Comparison of ENCODE assay signal across 17 cellular contexts in genomic region chr2:85011098-85011497, GRCh38. TPM values are rescaled to one million over a fixed set of nuclear protein-coding genes. Genes with fewer than 3 reads are reported as not detected.
DNase-seq lines count a peak whose midpoint lies in the region; ATAC-seq and TF ChIP-seq lines count a peak whose summit lies in the region.
"Had no signal": no experiment of that assay in that cellular context is flagged by ENCODE, and none has a peak within 500 bp of the region (broad histone marks: within the 10 kb centered on the region; RNA-seq: fewer than 3 reads in every experiment).

No MANE protein-coding gene starts in this region.

- no peak overlapping the region for H3K4me2 ChIP-seq in GM23338
- H3K4me2 ChIP-seq: SK-N-SH had no signal

- H3K4me3 ChIP-seq in GM23338, result no peak overlapping the region
- H3K4me3 ChIP-seq in psoas muscle, result no peak overlapping the region
- H3K4me3 ChIP-seq: adrenal gland, sigmoid colon, thyroid gland had no signal

- H3K4me1 ChIP-seq in GM23338 (ENCODE audit: insufficient read depth), result peaks cover 60% of the 10 kb centered on the region
- H3K4me1 ChIP-seq in psoas muscle, result peaks cover 61% of the 10 kb centered on the region

- H3K27me3 ChIP-seq in GM23338 (ENCODE audit: insufficient read depth) (no peaks in the 10 kb centered on the region), psoas muscle (ENCODE audit: insufficient read depth in 3 of 3, low read length in 2 of 3) (no peaks in the 10 kb centered on the region)
- H3K27me3 ChIP-seq: adrenal gland, sigmoid colon, thyroid gland had no signal

- 95 to 97% (median 95%) methylated on average over 3 of the region's 3 CpGs for WGBS in psoas muscle, 3 donors

- H3K9me3 Mint-ChIP-seq in activated CD4-positive, alpha-beta T cell treated with anti-CD3 and anti-CD28 coated beads, Interleukin-2, amount 10 ng/mL, durations not matched to agents 24 days and 14 days, result peaks cover 11% of the 10 kb centered on the region
- no peaks in the 10 kb centered on the region; the same call in 2 of the 3 replicates for H3K9me3 Mint-ChIP-seq in GM23338
- H3K9me3 Mint-ChIP-seq in activated naive CD8-positive, alpha-beta T cell treated with anti-CD3 and anti-CD28 coated beads, Interleukin-2, amount 50 U/mL, for 24 hours, result peaks cover 10% of the 10 kb centered on the region

- H3K9me3 ChIP-seq in psoas muscle, result no peaks in the 10 kb centered on the region
- H3K9me3 ChIP-seq: adrenal gland, sigmoid colon, SK-N-SH, thyroid gland had no signal

- TF ChIP-seq CTCF in GM23338 (conservative IDR thresholded peaks at IDR 0.05; ENCODE audit: low read depth in 2 of 2) (no peak), psoas muscle (IDR thresholded peaks at IDR 0.05) (no peak)

- H3K4me3 Mint-ChIP-seq in activated CD4-positive, alpha-beta T cell treated with anti-CD3 and anti-CD28 coated beads, Interleukin-2, amount 10 ng/mL, durations not matched to agents 24 days and 14 days, result peak overlapping the region; percentile 8
- H3K4me3 Mint-ChIP-seq in GM23338, result no peak overlapping the region
- no peak overlapping the region for H3K4me3 Mint-ChIP-seq in activated naive CD8-positive, alpha-beta T cell treated with anti-CD3 and anti-CD28 coated beads, Interleukin-2, amount 50 U/mL, for 24 hours
- H3K4me3 Mint-ChIP-seq: activated CD8-positive, alpha-beta memory T cell treated with anti-CD3 and anti-CD28 coated beads, Interleukin-2, amount 10 ng/mL, durations not matched to agents 7 days and 5 days; H9 had no signal

- no peak overlapping the region for H2AFZ ChIP-seq in GM23338

- H3F3A ChIP-seq in GM23338 (replicated peaks; ENCODE audit: low read depth), result peaks cover 34% of the 10 kb centered on the region

- intact Hi-C loops in activated CD4-positive, alpha-beta T cell treated with anti-CD3 and anti-CD28 coated beads, Interleukin-2, amount 10 ng/mL, durations not matched to agents 24 days and 14 days (cut with micrococcal nuclease), result loop anchor here (1.0 kb wide), 1 partner anchor 12 kb away; no protein-coding TSS in a partner anchor
- intact Hi-C loops in psoas muscle (cut with DNase I), result loop anchor here (5.0 kb wide), 1 partner anchor 39 kb away; the partner anchor contains the start of gene KCMF1 (in 2 of the 2)

- H4K20me1 ChIP-seq in GM23338 (replicated peaks; ENCODE audit: insufficient read depth), result peaks cover 54% of the 10 kb centered on the region

- H3K36me3 Mint-ChIP-seq in activated CD4-positive, alpha-beta T cell treated with anti-CD3 and anti-CD28 coated beads, Interleukin-2, amount 10 ng/mL, durations not matched to agents 24 days and 14 days (ENCODE audit: low read depth), result peaks cover 37% of the 10 kb centered on the region
- H3K36me3 Mint-ChIP-seq in GM23338 (ENCODE audit: low read depth), result peaks cover 23% of the 10 kb centered on the region
- peaks cover 37% of the 10 kb centered on the region for H3K36me3 Mint-ChIP-seq in activated naive CD8-positive, alpha-beta T cell treated with anti-CD3 and anti-CD28 coated beads, Interleukin-2, amount 50 U/mL, for 24 hours (ENCODE audit: low read depth)

- no peaks in the 10 kb centered on the region for H3K27me3 Mint-ChIP-seq in activated CD4-positive, alpha-beta T cell treated with anti-CD3 and anti-CD28 coated beads, Interleukin-2, amount 10 ng/mL, durations not matched to agents 24 days and 14 days
- no peaks in the 10 kb centered on the region for H3K27me3 Mint-ChIP-seq in GM23338 (ENCODE audit: insufficient read depth, low read depth, poor library complexity)
- H3K27me3 Mint-ChIP-seq in activated naive CD8-positive, alpha-beta T cell treated with anti-CD3 and anti-CD28 coated beads, Interleukin-2, amount 50 U/mL, for 24 hours, result no peaks in the 10 kb centered on the region
- H3K27me3 Mint-ChIP-seq: activated CD8-positive, alpha-beta memory T cell treated with anti-CD3 and anti-CD28 coated beads, Interleukin-2, amount 10 ng/mL, durations not matched to agents 7 days and 5 days had no signal

- ATAC-seq in GM23338, result no peak
- peak; percentile 74 for ATAC-seq in activated naive CD8-positive, alpha-beta T cell treated with anti-CD3 and anti-CD28 coated beads, Interleukin-2, amount 50 U/mL, for 24 hours
- peak in 3 of 4 donors; percentile 37 to 48 (median 47) for ATAC-seq in psoas muscle
- no peak for ATAC-seq in HG02759 (IDR thresholded peaks at IDR 0.05; ENCODE audit: unreplicated experiment)
- ATAC-seq: activated CD8-positive, alpha-beta memory T cell treated with anti-CD3 and anti-CD28 coated beads, Interleukin-2, amount 10 ng/mL, durations not matched to agents 7 days and 5 days had no signal

- H3K4me1 Mint-ChIP-seq in activated CD4-positive, alpha-beta T cell treated with anti-CD3 and anti-CD28 coated beads, Interleukin-2, amount 10 ng/mL, durations not matched to agents 24 days and 14 days, result peaks cover 66% of the 10 kb centered on the region
- peaks cover 60% of the 10 kb centered on the region for H3K4me1 Mint-ChIP-seq in GM23338
- H3K4me1 Mint-ChIP-seq in activated naive CD8-positive, alpha-beta T cell treated with anti-CD3 and anti-CD28 coated beads, Interleukin-2, amount 50 U/mL, for 24 hours, result peaks cover 86% of the 10 kb centered on the region

- peak overlapping the region; percentile 72 for H3K27ac Mint-ChIP-seq in activated CD4-positive, alpha-beta T cell treated with anti-CD3 and anti-CD28 coated beads, Interleukin-2, amount 10 ng/mL, durations not matched to agents 24 days and 14 days
- no peak overlapping the region for H3K27ac Mint-ChIP-seq in GM23338
- H3K27ac Mint-ChIP-seq in activated naive CD8-positive, alpha-beta T cell treated with anti-CD3 and anti-CD28 coated beads, Interleukin-2, amount 50 U/mL, for 24 hours, result peak overlapping the region; percentile 85
- H3K27ac Mint-ChIP-seq: activated CD8-positive, alpha-beta memory T cell treated with anti-CD3 and anti-CD28 coated beads, Interleukin-2, amount 10 ng/mL, durations not matched to agents 7 days and 5 days had no signal

- H3K27ac ChIP-seq in GM23338 (ENCODE audit: low read depth), result 0 out of 2 replicates have a peak overlapping the region, but pooled peaks have one; percentile 12
- no peak overlapping the region for H3K27ac ChIP-seq in psoas muscle
- H3K27ac ChIP-seq: adrenal gland, sigmoid colon, thyroid gland had no signal

- peaks cover 7% of the 10 kb centered on the region; the same call in 1 of the 2 replicates for H3K36me3 ChIP-seq in GM23338 (ENCODE audit: insufficient read depth)
- H3K36me3 ChIP-seq in psoas muscle (ENCODE audit: insufficient read depth in 1 of 2, low read depth in 1 of 2), result peaks cover 0 to 5% of the 10 kb centered on the region in 2 donors
- H3K36me3 ChIP-seq: sigmoid colon, thyroid gland had no signal

- H3K9me2 ChIP-seq in GM23338 (ENCODE audit: insufficient read depth), result peaks cover 5% of the 10 kb centered on the region; the same call in 1 of the 2 replicates
- H3K9me2 ChIP-seq: SK-N-SH had no signal

- no peak for DNase-seq in activated CD4-positive, alpha-beta T cell treated with anti-CD3 and anti-CD28 coated beads, Interleukin-2, amount 10 ng/mL, durations not matched to agents 24 days and 14 days
- DNase-seq in activated CD4-positive, alpha-beta T cell treated with anti-CD3 and anti-CD28 coated beads, Interleukin-2, amount 50 U/mL, for 48 hours, result no peak
- DNase-seq in GM23338 (ENCODE audit: low spot score), result no peak
- DNase-seq in activated naive CD8-positive, alpha-beta T cell treated with anti-CD3 and anti-CD28 coated beads, Interleukin-2, amount 50 U/mL, for 24 hours, result no peak
- no peak for DNase-seq in psoas muscle
- DNase-seq in mesenteric fat pad (ENCODE audit: low spot score), result no peak
- DNase-seq in central memory CD4-positive, alpha-beta T cell, result no peak
- DNase-seq: activated CD8-positive, alpha-beta memory T cell treated with anti-CD3 and anti-CD28 coated beads, Interleukin-2, amount 10 ng/mL, durations not matched to agents 7 days and 5 days; adrenal gland; cerebellar nuclear complex; NCI-H2029 treated with DMSO at 0.1 percent for 48 hours; NCI-H524 treated with DMSO at 0.1 percent for 48 hours; sigmoid colon; thyroid gland had no signal

- peaks cover 98% of the 10 kb centered on the region for H3K79me2 ChIP-seq in GM23338 (replicated peaks; ENCODE audit: insufficient read depth)

TF ChIP-seq in GM23338, 12 proteins besides CTCF, POLR2A, EP300 and RAD21:
- TF ChIP-seq REST (IDR thresholded peaks at IDR 0.05; ENCODE audit: unreplicated experiment) (no peak), ZNF114 (CRISPR knock-in tag; IDR thresholded peaks at IDR 0.05) (no peak), EZH2 (IDR thresholded peaks at IDR 0.05; ENCODE audit: low read depth, unreplicated experiment) (no peak), JUNB (IDR thresholded peaks at IDR 0.05; ENCODE audit: unreplicated experiment) (no peak), NANOG (IDR thresholded peaks at IDR 0.05; ENCODE audit: borderline replicate concordance) (no peak)

RNA-seq across cellular contexts. Expression of gene KCMF1, which starts 40.1 kb away (rescaled TPM):
- 98.1 and 101 TPM in 2 replicates for total RNA-seq in activated CD4-positive, alpha-beta T cell treated with anti-CD3 and anti-CD28 coated beads, Interleukin-2, amount 10 ng/mL, durations not matched to agents 24 days and 14 days
- 120 and 129 TPM in 2 replicates for total RNA-seq in GM23338 (2014; rRNA removed; shearing (Covaris generic))
- 29.3 and 39.4 TPM in 2 replicates for polyA plus RNA-seq in GM23338 (2016; fragmentation: Nextera tagmentation; extraction: Ambion mirVana)
- total RNA-seq in psoas muscle, result 100 to 1,000 TPM in 3 of 4 donors, 10 to 100 TPM in 1; 89.0 to 197 (median 153) TPM
- 100 to 1,000 TPM in 1 of 3 donors, 10 to 100 TPM in 2; 74.6 to 374 (median 97.3) TPM for polyA plus RNA-seq in psoas muscle
- 79.7 TPM for total RNA-seq in mesenteric fat pad

Comparison
In these comparisons a context has a peak if more than half of its experiments do, and no peak if none do; other contexts are left out.
1. ATAC-seq: peak in activated naive CD8-positive, alpha-beta T cell treated with anti-CD3 and anti-CD28 coated beads, Interleukin-2, amount 50 U/mL, for 24 hours (single experiment) and psoas muscle (3 of 4); none in GM23338 (single experiment) and HG02759 (single experiment).